Comparison of ENCODE assay signal across 10 cellular contexts in the genomic region with DNA sequence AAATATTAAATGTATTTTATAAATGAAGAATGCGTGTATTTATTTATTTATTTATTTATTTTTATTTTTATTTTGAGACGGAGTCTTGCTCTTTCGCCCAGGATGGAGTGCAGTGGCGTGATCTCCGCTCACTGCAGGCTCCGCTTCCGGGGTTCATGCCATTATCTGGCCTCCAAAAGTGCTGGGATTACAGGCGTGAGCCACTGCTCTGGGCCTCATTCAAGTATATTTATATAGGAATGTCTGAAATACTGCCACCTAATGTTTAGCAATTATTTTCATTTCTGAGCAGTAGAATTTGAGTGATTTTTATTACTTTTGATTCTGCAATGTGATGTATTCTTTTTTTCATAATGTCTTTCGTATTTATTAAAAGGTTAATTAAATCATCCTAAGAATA. TPM values are rescaled to one million over a fixed set of nuclear protein-coding genes. Genes with fewer than 3 reads are reported as not detected.
DNase-seq lines count a peak whose midpoint lies in the region; ATAC-seq, FAIRE-seq and TF ChIP-seq lines count a peak whose summit lies in the region.
"Not testable (repeated sequence)": the region's sequence is repeated elsewhere in the genome, so short reads cannot be mapped to it uniquely, and the experiment has no call there.
"Had no signal": no experiment of that assay in that cellular context is flagged by ENCODE, and none has a peak within 500 bp of the region (broad histone marks: within the 10 kb centered on the region; RNA-seq: fewer than 3 reads in every experiment).

No MANE protein-coding gene starts in this region.

- in situ Hi-C loops in IMR-90 (cut with MboI; ENCODE audit: low sequenced_read_pairs); K562 (cut with MboI): not testable (repeated sequence)

- not testable (repeated sequence) for H3K18ac ChIP-seq in IMR-90 (ENCODE audit: low read depth, low read length)

- not testable (repeated sequence) for H3K27me3 ChIP-seq in IMR-90 (ENCODE audit: control insufficient read depth, insufficient read depth, low read length); K562 (ENCODE audit: control insufficient read depth in 2 of 2, insufficient read depth in 2 of 2, low read length in 2 of 2); left lung; upper lobe of right lung

- not testable (repeated sequence) for H4K91ac ChIP-seq in IMR-90 (ENCODE audit: insufficient read depth, low read depth, low read length)

- not testable (repeated sequence) for H2AK5ac ChIP-seq in IMR-90 (ENCODE audit: low read depth, low read length)

- H3K4me2 ChIP-seq in A549; IMR-90 (ENCODE audit: low read depth, low read length); K562 (ENCODE audit: insufficient read depth, low read length): not testable (repeated sequence)

- not testable (repeated sequence) for DNase-seq in A549 (ENCODE audit: low read depth in 1 of 2, low spot score in 1 of 2); IMR-90; RCC 7860 (ENCODE audit: low spot score); K562 (ENCODE audit: extremely low read depth in 1 of 4, low spot score in 3 of 4); frontal cortex (ENCODE audit: low spot score in 2 of 2); left lung; upper lobe of right lung

- not testable (repeated sequence) for H3K4me1 ChIP-seq in A549; IMR-90 (ENCODE audit: control insufficient read depth, insufficient read depth, low read length); K562 (replicated peaks in 1 of 2; ENCODE audit: control insufficient read depth in 2 of 2, insufficient read depth in 2 of 2, low read length in 2 of 2); left lung; upper lobe of right lung

- not testable (repeated sequence) for H3K4ac ChIP-seq in IMR-90 (ENCODE audit: low read depth, low read length)

- no CpG with 5 or more reads among the region's 9 CpGs for WGBS in A549 (ENCODE audit: missing lambda C conversion rate)
- no CpG with 5 or more reads among the region's 9 CpGs for WGBS in IMR-90 (ENCODE audit: extremely low coverage in 2 of 2, insufficient read length in 1 of 2), 2 experiments
- WGBS in K562 (ENCODE audit: insufficient coverage, low coverage, missing lambda C conversion rate), result no CpG with 5 or more reads among the region's 9 CpGs

- H4K5ac ChIP-seq in IMR-90 (ENCODE audit: low read depth, low read length), result not testable (repeated sequence)

- not testable (repeated sequence) for H2AK9ac ChIP-seq in IMR-90 (replicated peaks; ENCODE audit: low read depth, low read length, poor library complexity)

- not testable (repeated sequence) for TF ChIP-seq RAD21 in A549 (conservative IDR thresholded peaks at IDR 0.05 in 1 of 2, IDR thresholded peaks at IDR 0.05 in 1 of 2); IMR-90 (IDR thresholded peaks at IDR 0.05; ENCODE audit: low read length); K562 (CRISPR knock-in tag; conservative IDR thresholded peaks at IDR 0.05 in 1 of 2, IDR thresholded peaks at IDR 0.05 in 1 of 2)

- not testable (repeated sequence) for H2BK20ac ChIP-seq in IMR-90 (ENCODE audit: low read depth, low read length)

- not testable (repeated sequence) for H2BK120ac ChIP-seq in IMR-90 (ENCODE audit: low read depth, low read length)

- ATAC-seq in A549, result peak; percentile 88 to 95
- peak; percentile 53; the same call in 1 of the 2 replicates for ATAC-seq in IMR-90 (ENCODE audit: low read depth)
- peak; percentile 53; the same call in 2 of the 3 replicates for ATAC-seq in K562
- peak; percentile 43 for ATAC-seq in left lung
- peak; percentile 34 for ATAC-seq in upper lobe of right lung

- not testable (repeated sequence) for TF ChIP-seq CTCF in A549 (IDR thresholded peaks at IDR 0.05); IMR-90 (conservative IDR thresholded peaks at IDR 0.05; ENCODE audit: low read depth, low read length); K562 (IDR thresholded peaks at IDR 0.05 in 2 of 3, conservative IDR thresholded peaks at IDR 0.05 in 1 of 3; ENCODE audit: insufficient read depth in 2 of 3, low read depth in 1 of 3, low read length in 3 of 3); left lung (IDR thresholded peaks at IDR 0.05); upper lobe of right lung (IDR thresholded peaks at IDR 0.05)

- POLR2A ChIA-PET in A549 (lab: Yijun Ruan, JAX); IMR-90 (lab: Charles Lee; ENCODE audit: unreplicated experiment); K562 (lab: Yijun Ruan, JAX): not testable (repeated sequence)

- not testable (repeated sequence) for H4K8ac ChIP-seq in IMR-90 (ENCODE audit: low read depth in 2 of 2, low read length in 2 of 2)

- not testable (repeated sequence) for H3K23ac ChIP-seq in IMR-90 (ENCODE audit: low read depth, low read length)

- not testable (repeated sequence) for H3K27ac ChIP-seq in A549; IMR-90 (ENCODE audit: insufficient read depth, low read length); K562 (ENCODE audit: extremely low read depth, low read depth, low read length); left lung; upper lobe of right lung

- not testable (repeated sequence) for FAIRE-seq in A549 (lab: Jason Lieb, UNC); K562 (lab: Jason Lieb, UNC)
- FAIRE-seq in RCC 7860 (lab: Jason Lieb, UNC), result peak; percentile 65
- FAIRE-seq in frontal cortex (lab: Jason Lieb, UNC), result peak; percentile 90

- H3K14ac ChIP-seq in IMR-90 (replicated peaks; ENCODE audit: low read depth, low read length), result not testable (repeated sequence)

- not testable (repeated sequence) for BruUV-seq in IMR-90 (replicated peaks; lab: Mats Ljungman, UMichigan); K562 (replicated peaks; lab: Mats Ljungman, UMichigan)

- H2AFZ ChIP-seq in IMR-90 (replicated peaks; ENCODE audit: low read length, poor library complexity); K562 (ENCODE audit: low read depth, low read length): not testable (repeated sequence)

- not testable (repeated sequence) for H4K20me1 ChIP-seq in IMR-90 (ENCODE audit: insufficient read depth, low read length); K562 (replicated peaks; ENCODE audit: control insufficient read depth, insufficient read depth, low read length)

- not testable (repeated sequence) for H3K79me2 ChIP-seq in K562 (ENCODE audit: control insufficient read depth, insufficient read depth, low read length)

- H3K9me3 ChIP-seq in A549; IMR-90 (ENCODE audit: control insufficient read depth, insufficient read depth, low read length); K562 (replicated peaks; ENCODE audit: control insufficient read depth, insufficient read depth, low read depth, low read length); left lung; upper lobe of right lung: not testable (repeated sequence)

- not testable (repeated sequence) for H3K9ac ChIP-seq in IMR-90 (ENCODE audit: low read depth, low read length); K562 (ENCODE audit: insufficient read depth in 1 of 2, low read depth in 2 of 2, low read length in 2 of 2)

- CTCF ChIA-PET in A549 (lab: Yijun Ruan, JAX); IMR-90 (lab: Yijun Ruan, JAX); K562 (lab: Yijun Ruan, JAX; ENCODE audit: low intra/inter-chr PET ratio): not testable (repeated sequence)

- not testable (repeated sequence) for TF ChIP-seq POLR2A in A549 (IDR thresholded peaks at IDR 0.05; ENCODE audit: low read length); IMR-90 (IDR thresholded peaks at IDR 0.05; ENCODE audit: low read depth, low read length); K562 (conservative IDR thresholded peaks at IDR 0.05)

- H2BK15ac ChIP-seq in IMR-90 (ENCODE audit: low read depth, low read length), result not testable (repeated sequence)

- not testable (repeated sequence) for TF ChIP-seq EP300 in A549 (IDR thresholded peaks at IDR 0.05); K562 (IDR thresholded peaks at IDR 0.05; ENCODE audit: low read length)

- H3K4me3 ChIP-seq in A549; IMR-90 (ENCODE audit: insufficient read depth, low read depth, low read length); K562; left lung; upper lobe of right lung: not testable (repeated sequence)

- not testable (repeated sequence) for H3K36me3 ChIP-seq in IMR-90 (ENCODE audit: control insufficient read depth, insufficient read depth, low read length); K562 (ENCODE audit: control insufficient read depth, insufficient read depth, low read length); left lung; upper lobe of right lung

- not testable (repeated sequence) for H3K56ac ChIP-seq in IMR-90 (ENCODE audit: extremely low read depth, insufficient read depth, low read length)

- intact Hi-C loops in IMR-90 (cut with micrococcal nuclease); K562 (cut with micrococcal nuclease); left lung (cut with DNase I); upper lobe of right lung (cut with DNase I): not testable (repeated sequence)

- H3K79me1 ChIP-seq in IMR-90 (ENCODE audit: low read depth in 1 of 2, low read length in 2 of 2), result not testable (repeated sequence)

- dilution Hi-C loops in IMR-90 (cut with HindIII; ENCODE audit: low sequenced_read_pairs, unreplicated experiment), result not testable (repeated sequence)

- not testable (repeated sequence) for H2BK5ac ChIP-seq in IMR-90 (ENCODE audit: low read depth, low read length, poor library complexity, severe bottlenecking)

- not testable (repeated sequence) for H3K9me1 ChIP-seq in IMR-90 (ENCODE audit: insufficient read depth, low read length); K562 (ENCODE audit: control insufficient read depth, insufficient read depth, low read length)

RNA-seq across cellular contexts. Expression of gene GOLGA8R, which starts 48.1 kb away (rescaled TPM):
- 0.56 and 1.0 TPM in 2 replicates for polyA plus RNA-seq in A549 (2011; rRNA removed)
- polyA plus RNA-seq in A549 (2012; cell fraction: cytosol; rRNA removed), result 0.10 and 0.16 TPM in 2 replicates
- polyA plus RNA-seq in A549 (2012; cell fraction: nucleus; rRNA removed), result 0.86 and 0.89 TPM in 2 replicates
- 0.49 to 0.56 TPM (median 0.50 TPM) in 3 replicates for polyA plus RNA-seq in A549 (2017; fragmentation: RNase III; extraction: RNeasy Plus Mini Kit Qiagen cat#74134 plus additional on column Dnase treatment)
- polyA minus RNA-seq in A549 (2011; rRNA and poly(A)+ RNA removed), result 0.39 and 1.1 TPM in 2 replicates
- total RNA-seq in IMR-90 (2012; rRNA removed), result 0.72 and 1.1 TPM in 2 replicates
- polyA plus RNA-seq in IMR-90 (2012; rRNA removed), result 0.46 and 1.4 TPM in 2 replicates
- 0.23 and 0.25 TPM in 2 replicates for polyA plus RNA-seq in IMR-90 (2012; cell fraction: cytosol; rRNA removed)
- polyA plus RNA-seq in IMR-90 (2012; cell fraction: nucleus; rRNA removed; ENCODE audit: low replicate concordance), result 4.5 and 16.0 TPM in 2 replicates
- total RNA-seq in K562 (2011; cell fraction: chromatin; rRNA removed; ENCODE audit: low replicate concordance), result 0.62 and 0.67 TPM in 2 replicates
- 0.17 and 0.39 TPM in 2 replicates for total RNA-seq in K562 (2011; cell fraction: nucleolus; rRNA removed)
- 0.29 and 0.69 TPM in 2 replicates for total RNA-seq in K562 (2011; cell fraction: nucleoplasm; rRNA removed)
- total RNA-seq in K562 (2014; rRNA removed), result 0.04 TPM in 1 of 2 replicates, not detected in the other
- total RNA-seq in K562 (2014; rRNA removed; fragmentation: Illumina TruSeq; extraction: Trizol), result 0.10 TPM in 1 of 2 replicates, not detected in the other
- total RNA-seq in K562 (2015; rRNA removed; fragmentation: Illumina TruSeq; extraction: Trizol), result 0.07 TPM in 1 of 2 replicates, not detected in the other
- total RNA-seq in K562 (2021), result 0.04 and 0.11 TPM in 2 replicates
- 0.05 TPM in 1 of 2 replicates, not detected in the other for polyA plus RNA-seq in K562 (2011; rRNA removed)
- not detected in 2 replicates for polyA plus RNA-seq in K562 (2011; cell fraction: cytosol; rRNA removed)
- 0.23 and 0.38 TPM in 2 replicates for polyA plus RNA-seq in K562 (2011; cell fraction: nucleus; rRNA removed)
- polyA plus RNA-seq in K562 (2012), result 0.09 and 0.50 TPM in 2 replicates
- 0.12 TPM in 1 of 2 replicates, not detected in the other for polyA plus RNA-seq in K562 (2014; fragmentation: Illumina TruSeq; extraction: Trizol)
- under 1 TPM in 1 of 2 experiments, not detected in 1; 0.01 TPM for polyA plus RNA-seq in K562 (2014; fragmentation: Nextera tagmentation; extraction: Ambion mirVana)
- 0.04 and 0.36 TPM in 2 replicates for polyA plus RNA-seq in K562 (2014; rRNA removed)
- polyA minus RNA-seq in K562 (2011; rRNA and poly(A)+ RNA removed), result 0.21 TPM in 1 of 2 replicates, not detected in the other
- not detected in 2 replicates for polyA minus RNA-seq in K562 (2011; cell fraction: cytosol; rRNA and poly(A)+ RNA removed)
- not detected in 2 replicates for polyA minus RNA-seq in K562 (2011; cell fraction: nucleus; rRNA and poly(A)+ RNA removed)
- 0.82 TPM for total RNA-seq in frontal cortex
- 1 to 10 TPM; 2.6 to 4.0 TPM for total RNA-seq in left lung
- total RNA-seq in upper lobe of right lung, result 5.3 TPM
- total RNA-seq: Daoy, G401 had no signal
- polyA plus RNA-seq: CD8-positive, alpha-beta memory T cell had no signal

Comparison
In these comparisons a context has a peak if more than half of its experiments do, and no peak if none do; other contexts are left out.
1. ATAC-seq: peak in every context shown above with its lines; median percentile 92 in A549; 53 in IMR-90; 53 in K562; 43 in left lung; 34 in upper lobe of right lung.